8 cellular contexts compared by ENCODE assay signal in genomic region chr4:26860922-26861433, GRCh38. TPM values are rescaled to one million over a fixed set of nuclear protein-coding genes. Genes with fewer than 3 reads are reported as not detected.
DNase-seq lines count a peak whose midpoint lies in the region; TF ChIP-seq lines count a peak whose summit lies in the region.

No MANE protein-coding gene starts in this region.

- H3K9me3 ChIP-seq in GM23248 (ENCODE audit: low read depth), result no peaks in the 10 kb centered on the region
- H3K9me3 ChIP-seq in Karpas-422 (ENCODE audit: low read length), result no peaks in the 10 kb centered on the region

- 0 to 1% methylated on average over 4 to 63 of the region's 70 CpGs for WGBS in GM23248 (ENCODE audit: low coverage in 1 of 2, low lambda C conversion rate in 2 of 2, missing lambda C conversion rate in 2 of 2), 2 experiments

- TF ChIP-seq CTCF in GM10266 (IDR thresholded peaks at IDR 0.05; ENCODE audit: control insufficient read depth, insufficient read depth, low read depth, missing control alignments), result no peak

- H4K20me1 ChIP-seq in GM23248 (ENCODE audit: insufficient read depth) (0 out of 2 replicates have a peak, but pooled peaks cover 6% of the 10 kb centered on the region), Karpas-422 (ENCODE audit: insufficient read depth, low read depth, low read length) (peaks cover 24% of the 10 kb centered on the region)

- peaks cover 44% of the 10 kb centered on the region for H3K79me2 ChIP-seq in GM23248 (ENCODE audit: insufficient read depth)
- peaks cover 62% of the 10 kb centered on the region for H3K79me2 ChIP-seq in Karpas-422 (ENCODE audit: low read length)

- H3K4me2 ChIP-seq in GM23248 (ENCODE audit: unreplicated experiment) (peak overlapping the region; percentile 98), Karpas-422 (ENCODE audit: low read depth, low read length, poor library complexity, severe bottlenecking) (peak overlapping the region; percentile 98)

- peak overlapping the region; percentile 90 for H2AFZ ChIP-seq in GM23248
- H2AFZ ChIP-seq in Karpas-422 (ENCODE audit: low read length), result no peak overlapping the region

- H3K9ac ChIP-seq in GM23248 (peak overlapping the region; percentile 75), Karpas-422 (ENCODE audit: low read length) (peak overlapping the region; percentile 86)

- H3K9me2 ChIP-seq in GM23248 (ENCODE audit: insufficient read depth) (no peaks in the 10 kb centered on the region), Karpas-422 (replicated peaks; ENCODE audit: insufficient read depth, low read length) (no peaks in the 10 kb centered on the region)

- H3K27me3 ChIP-seq in GM23248 (replicated peaks; ENCODE audit: insufficient read depth) (no peaks in the 10 kb centered on the region), Karpas-422 (ENCODE audit: low read length) (no peaks in the 10 kb centered on the region)

- peak overlapping the region; percentile 65 for H3K27ac ChIP-seq in GM23248
- H3K27ac ChIP-seq in Karpas-422 (ENCODE audit: low read length), result peak overlapping the region; percentile 95

- H3K4me3 ChIP-seq in GM23248, result peak overlapping the region; percentile 89
- peak overlapping the region; percentile 92 for H3K4me3 ChIP-seq in Karpas-422 (ENCODE audit: low read length)

- peaks cover 27% of the 10 kb centered on the region for H3F3A ChIP-seq in GM23248 (ENCODE audit: insufficient read depth)

- H3K4me1 ChIP-seq in GM23248 (ENCODE audit: insufficient read depth) (peaks cover 28% of the 10 kb centered on the region), Karpas-422 (ENCODE audit: low read length) (peaks cover 58% of the 10 kb centered on the region)

- in situ Hi-C loops in GM23248 (cut with MboI), result loop anchor here (10.0 kb wide), 1 partner anchor 144 kb away; no protein-coding TSS in a partner anchor

- peak; percentile 54 for DNase-seq in GM10266 (ENCODE audit: extremely low spot score)
- peak; percentile 83 for DNase-seq in GM23248
- peak; percentile 83 for DNase-seq in Karpas-422
- peak; percentile 71 for DNase-seq in activated CD4-positive, CD25-positive, alpha-beta regulatory T cell treated with anti-CD3 and anti-CD28 coated beads, Interleukin-2, amount 50 U/mL, for 72 hours
- DNase-seq in central memory CD4-positive, alpha-beta T cell, result peak; percentile 59
- DNase-seq in left kidney (ENCODE audit: low read depth, low spot score), result peak; percentile 86
- DNase-seq in stimulated activated CD4-positive, alpha-beta T cell treated with anti-CD3 and anti-CD28 coated beads, TNF-alpha, amount 100 ng/mL, for 4 hours (ENCODE audit: low read depth in 3 of 3), result peak in 2 of 3 experiments; percentile 14 to 43
- DNase-seq in GM19238 (ENCODE audit: insufficient read length, low spot score), result no peak

- no peaks in the 10 kb centered on the region for H3K36me3 ChIP-seq in GM23248 (ENCODE audit: low read depth)
- no peaks in the 10 kb centered on the region for H3K36me3 ChIP-seq in Karpas-422 (ENCODE audit: insufficient read depth, low read length)

RNA-seq across cellular contexts. Expression of gene STIM2, which starts 0.3 kb away (rescaled TPM):
- total RNA-seq in GM23248 (2014; rRNA removed; shearing (Covaris generic)), result 13.8 and 16.7 TPM in 2 replicates
- polyA plus RNA-seq in GM23248 (2016; fragmentation: Nextera tagmentation; extraction: Ambion mirVana), result 10.7 and 10.8 TPM in 2 replicates
- total RNA-seq in Karpas-422 (2014; rRNA removed; shearing (Covaris generic); ENCODE audit: low replicate concordance), result 96.4 and 203 TPM in 2 replicates
